ENCODE assay signal across 17 cellular contexts in the genomic region with DNA sequence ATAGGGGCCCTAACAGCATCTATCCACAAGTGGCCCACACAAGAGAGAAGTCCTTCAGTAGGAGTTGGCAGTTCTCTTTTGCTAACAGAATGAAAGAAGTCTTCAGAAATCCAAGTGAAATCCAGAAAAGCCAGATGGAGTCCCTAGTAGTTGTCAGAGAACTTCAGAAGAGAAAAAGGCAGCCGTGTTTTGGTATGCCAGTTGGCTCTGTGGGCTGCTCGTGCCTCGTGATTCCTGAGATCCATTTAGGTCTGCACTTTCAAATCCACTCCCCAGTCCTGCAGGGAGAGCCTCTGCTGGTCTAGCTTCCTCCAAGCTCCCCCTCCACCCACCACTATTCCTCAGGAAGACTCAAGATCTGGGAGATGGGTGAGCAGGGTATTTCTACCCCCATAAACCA.
DNase-seq lines count a peak whose midpoint lies in the region; ATAC-seq and TF ChIP-seq lines count a peak whose summit lies in the region.
"Had no signal": no experiment of that assay in that cellular context is flagged by ENCODE, and none has a peak within 500 bp of the region (broad histone marks: within the 10 kb centered on the region; RNA-seq: fewer than 3 reads in every experiment).

No MANE protein-coding gene starts in this region.

- H3K4me1 Mint-ChIP-seq in activated CD4-positive, alpha-beta T cell treated with anti-CD3 and anti-CD28 coated beads, Interleukin-2, amount 10 ng/mL, durations not matched to agents 7 days and 5 days = peaks cover 13% of the 10 kb centered on the region
- H3K4me1 Mint-ChIP-seq in stimulated activated memory B cell treated with anti-CD40 and anti-IgM and Interleukin-4, amounts not matched to agents 10 μg/mL and 1 μg/mL and 100 μg/mL, for 72 hours = peaks cover 4% of the 10 kb centered on the region

- POLR2A ChIA-PET in activated CD4-positive, alpha-beta T cell treated with anti-CD3 and anti-CD28 coated beads, Interleukin-2, amount 10 ng/mL, durations not matched to agents 7 days and 5 days (lab: Charles Lee) = no interaction called here

- no peaks in the 10 kb centered on the region for H3K9me3 ChIP-seq in osteoblast (ENCODE audit: low read depth, low read length)
- H3K9me3 ChIP-seq: HAP-1 had no signal

- DNase-seq in caudate nucleus (lab: John Stamatoyannopoulos, UW) (peak in 4 of 61 donors; percentile 7 to 37 (median 13)), islet precursor cell (peak; percentile 22), osteoblast (ENCODE audit: insufficient read length, low spot score, missing footprints) (peak; percentile 49), SKM-1 (lab: John Stamatoyannopoulos, UW; ENCODE audit: unreplicated experiment) (no peak)
- no peak for DNase-seq in activated CD4-positive, alpha-beta T cell treated with anti-CD3 and anti-CD28 coated beads, Interleukin-2, amount 10 ng/mL, durations not matched to agents 7 days and 5 days
- DNase-seq: C1 segment of cervical spinal cord; Calu3; CD4-positive, alpha-beta memory T cell; COR-L47; DMS53; DMS79 treated with DMSO at 0.1 percent for 48 hours; GF-D8; GOT3; HFFc6 had no signal

- CTCF ChIA-PET in activated CD4-positive, alpha-beta T cell treated with anti-CD3 and anti-CD28 coated beads, Interleukin-2, amount 10 ng/mL, durations not matched to agents 7 days and 5 days (lab: Charles Lee) = no interaction called here

- no peak overlapping the region for H3K4me3 Mint-ChIP-seq in activated CD4-positive, alpha-beta T cell treated with anti-CD3 and anti-CD28 coated beads, Interleukin-2, amount 10 ng/mL, durations not matched to agents 7 days and 5 days
- H3K4me3 Mint-ChIP-seq in stimulated activated memory B cell treated with anti-CD40 and anti-IgM and Interleukin-4, amounts not matched to agents 10 μg/mL and 1 μg/mL and 100 μg/mL, for 72 hours = no peak overlapping the region
- H3K4me3 Mint-ChIP-seq: CD4-positive, alpha-beta memory T cell; HFFc6 had no signal

- no peaks in the 10 kb centered on the region for H3K9me3 Mint-ChIP-seq in activated CD4-positive, alpha-beta T cell treated with anti-CD3 and anti-CD28 coated beads, Interleukin-2, amount 10 ng/mL, durations not matched to agents 7 days and 5 days
- H3K9me3 Mint-ChIP-seq in stimulated activated memory B cell treated with anti-CD40 and anti-IgM and Interleukin-4, amounts not matched to agents 10 μg/mL and 1 μg/mL and 100 μg/mL, for 72 hours = no peaks in the 10 kb centered on the region

- H3K4me1 ChIP-seq in osteoblast (ENCODE audit: insufficient read depth, low read length) = no peaks in the 10 kb centered on the region
- H3K4me1 ChIP-seq: HAP-1 had no signal

- H4K20me1 ChIP-seq in osteoblast (ENCODE audit: insufficient read depth, low read length) = no peaks in the 10 kb centered on the region

- no peak overlapping the region for H3K4me2 ChIP-seq in osteoblast (ENCODE audit: insufficient read depth, low read length)

- no peaks in the 10 kb centered on the region for H3K36me3 ChIP-seq in osteoblast (ENCODE audit: insufficient read depth, low read length)
- H3K36me3 ChIP-seq: HAP-1 had no signal

- no peak overlapping the region for H3K4me3 ChIP-seq in osteoblast (ENCODE audit: insufficient read depth, low read length)
- H3K4me3 ChIP-seq: HAP-1 had no signal

- H3K27me3 Mint-ChIP-seq in activated CD4-positive, alpha-beta T cell treated with anti-CD3 and anti-CD28 coated beads, Interleukin-2, amount 10 ng/mL, durations not matched to agents 7 days and 5 days = peaks cover 69% of the 10 kb centered on the region
- H3K27me3 Mint-ChIP-seq in stimulated activated memory B cell treated with anti-CD40 and anti-IgM and Interleukin-4, amounts not matched to agents 10 μg/mL and 1 μg/mL and 100 μg/mL, for 72 hours = peaks cover 11% of the 10 kb centered on the region

- TF ChIP-seq CTCF in osteoblast (IDR thresholded peaks at IDR 0.05; ENCODE audit: extremely low read depth, low read depth, low read length) = no peak

- no peaks in the 10 kb centered on the region for H3K27me3 ChIP-seq in osteoblast (ENCODE audit: insufficient read depth, low read length)

- no peak overlapping the region for H2AFZ ChIP-seq in osteoblast (ENCODE audit: low read length)

- ATAC-seq in HG03378 (IDR thresholded peaks at IDR 0.05; ENCODE audit: unreplicated experiment) = no peak
- ATAC-seq in stimulated activated memory B cell treated with anti-CD40 and anti-IgM and Interleukin-4, amounts not matched to agents 10 μg/mL and 1 μg/mL and 100 μg/mL, for 72 hours = no peak

- peak overlapping the region; percentile 84 for H3K27ac ChIP-seq in caudate nucleus (ENCODE audit: low read depth, low read length)
- H3K27ac ChIP-seq in osteoblast (ENCODE audit: low read depth, low read length) = no peak overlapping the region

- no peak overlapping the region for H3K27ac Mint-ChIP-seq in activated CD4-positive, alpha-beta T cell treated with anti-CD3 and anti-CD28 coated beads, Interleukin-2, amount 10 ng/mL, durations not matched to agents 7 days and 5 days
- H3K27ac Mint-ChIP-seq in stimulated activated memory B cell treated with anti-CD40 and anti-IgM and Interleukin-4, amounts not matched to agents 10 μg/mL and 1 μg/mL and 100 μg/mL, for 72 hours = no peak overlapping the region
- H3K27ac Mint-ChIP-seq: CD4-positive, alpha-beta memory T cell; HFFc6 had no signal

- no peaks in the 10 kb centered on the region for H3K36me3 Mint-ChIP-seq in activated CD4-positive, alpha-beta T cell treated with anti-CD3 and anti-CD28 coated beads, Interleukin-2, amount 10 ng/mL, durations not matched to agents 7 days and 5 days (ENCODE audit: low read depth)
- no peaks in the 10 kb centered on the region for H3K36me3 Mint-ChIP-seq in stimulated activated memory B cell treated with anti-CD40 and anti-IgM and Interleukin-4, amounts not matched to agents 10 μg/mL and 1 μg/mL and 100 μg/mL, for 72 hours
- H3K36me3 Mint-ChIP-seq: CD4-positive, alpha-beta memory T cell had no signal

- no peaks in the 10 kb centered on the region for H3K79me2 ChIP-seq in osteoblast (ENCODE audit: insufficient read depth, low read length)

Comparison
In these comparisons a context has a peak if more than half of its experiments do, and no peak if none do; other contexts are left out.
1. DNase-seq: peak in islet precursor cell (single experiment) and osteoblast (single experiment); none in SKM-1 (single experiment) and activated CD4-positive, alpha-beta T cell treated with anti-CD3 and anti-CD28 coated beads, Interleukin-2, amount 10 ng/mL, durations not matched to agents 7 days and 5 days (single experiment).